Comparison of ENCODE assay signal across 14 cellular contexts in genomic region chr4:183333202-183333601, GRCh38. TPM values are rescaled to one million over a fixed set of nuclear protein-coding genes. Genes with fewer than 3 reads are reported as not detected.
DNase-seq lines count a peak whose midpoint lies in the region; ATAC-seq and FAIRE-seq lines count a peak whose summit lies in the region.
"Had no signal": no experiment of that assay in that cellular context is flagged by ENCODE, and none has a peak within 500 bp of the region (broad histone marks: within the 10 kb centered on the region; RNA-seq: fewer than 3 reads in every experiment).

No MANE protein-coding gene starts in this region.

- intact Hi-C loops in posterior vena cava (cut with DNase I) = no loop called here

- FAIRE-seq in HTR-8/SVneo (lab: Jason Lieb, UNC) = peak; percentile 80
- FAIRE-seq: GM19239 had no signal

- DNase-seq in HTR-8/SVneo (ENCODE audit: insufficient read length, low spot score) (no peak), ecto neural progenitor cell (ENCODE audit: low spot score) (peak; percentile 27), posterior vena cava (ENCODE audit: low spot score) (peak; percentile 46), NCI-H446 (lab: John Stamatoyannopoulos, UW) (no peak)
- no peak for DNase-seq in stimulated activated naive CD4-positive, alpha-beta T cell (lab: John Stamatoyannopoulos, UW)
- DNase-seq in activated CD4-positive, alpha-beta T cell treated with anti-CD3 and anti-CD28 coated beads, Interleukin-2, amount 50 U/mL, for 48 hours = no peak
- DNase-seq: ACHN; CD4-positive, CD25-positive, alpha-beta regulatory T cell; GF-D8; GM23248; H7; KG1 had no signal

- ATAC-seq in HG03354 (IDR thresholded peaks at IDR 0.05; ENCODE audit: poor library complexity, severe bottlenecking, unreplicated experiment) = no peak

RNA-seq across cellular contexts. Expression of gene CLDN24, which starts 11.0 kb away (rescaled TPM):
- total RNA-seq in posterior vena cava = not detected
- total RNA-seq: CD4-positive, CD25-positive, alpha-beta regulatory T cell; GM23248; H7 had no signal

RNA-seq across cellular contexts. Expression of gene CLDN22, which starts 13.1 kb away (rescaled TPM):
- not detected for total RNA-seq in posterior vena cava
- total RNA-seq: CD4-positive, CD25-positive, alpha-beta regulatory T cell; GM23248; H7 had no signal

Comparison
In these comparisons a context has a peak if more than half of its experiments do, and no peak if none do; other contexts are left out.
1. DNase-seq: peak in ecto neural progenitor cell (single experiment) and posterior vena cava (single experiment); none in HTR-8/SVneo (single experiment), NCI-H446 (0 of 2), stimulated activated naive CD4-positive, alpha-beta T cell (0 of 6) and activated CD4-positive, alpha-beta T cell treated with anti-CD3 and anti-CD28 coated beads, Interleukin-2, amount 50 U/mL, for 48 hours (0 of 2).